Comparison of ENCODE assay signal across 8 cellular contexts in genomic region chr1:231335663-231336602, GRCh38. TPM values are rescaled to one million over a fixed set of nuclear protein-coding genes. Genes with fewer than 3 reads are reported as not detected.
A peak's percentile ranks its signal among the peaks of the same experiment; 100 is the strongest.
DNase-seq lines count a peak whose midpoint lies in the region; ATAC-seq and TF ChIP-seq lines count a peak whose summit lies in the region.

No MANE protein-coding gene starts in this region.

- ATAC-seq in GM23338: no peak
- no peak for ATAC-seq in GM18870 (IDR thresholded peaks at IDR 0.05; ENCODE audit: unreplicated experiment)

- peaks cover 74% of the 10 kb centered on the region for H3K79me2 ChIP-seq in GM23338 (replicated peaks; ENCODE audit: insufficient read depth)

- DNase-seq in GM23338 (ENCODE audit: low spot score) (no peak), RWPE1 (ENCODE audit: low spot score) (no peak), fibroblast of pulmonary artery (ENCODE audit: low read depth) (no peak), skeletal muscle cell (ENCODE audit: low read depth) (no peak), T-helper 9 cell (no peak), NCI-H1048 (lab: John Stamatoyannopoulos, UW) (no peak), KG1 (lab: John Stamatoyannopoulos, UW) (no peak)

- H3K27me3 ChIP-seq in GM23338 (ENCODE audit: insufficient read depth): no peaks in the 10 kb centered on the region

- CTCF ChIA-PET in RWPE1 (lab: Yijun Ruan, JAX): interaction anchor here (0.6 kb wide), 1 partner anchor 816 kb away, joined by 3 read pairs; no protein-coding TSS in a partner anchor

- H3K27ac Mint-ChIP-seq in GM23338: no peak overlapping the region

- no peaks in the 10 kb centered on the region; the same call in 1 of the 2 replicates for H3K36me3 ChIP-seq in GM23338 (ENCODE audit: insufficient read depth)

- H3K9me2 ChIP-seq in GM23338 (ENCODE audit: insufficient read depth): no peaks in the 10 kb centered on the region

- peak overlapping the region; percentile 98 for H3K4me3 Mint-ChIP-seq in GM23338

- H3K27me3 Mint-ChIP-seq in GM23338 (ENCODE audit: insufficient read depth, low read depth, poor library complexity): peaks cover 16% of the 10 kb centered on the region

- H4K20me1 ChIP-seq in GM23338 (replicated peaks; ENCODE audit: insufficient read depth): peaks cover 8% of the 10 kb centered on the region; the same call in 1 of the 2 replicates

- H3K4me1 Mint-ChIP-seq in GM23338: peaks cover 34% of the 10 kb centered on the region

- POLR2A ChIA-PET in RWPE1 (lab: Yijun Ruan, JAX; ENCODE audit: low non-redundant PET): no interaction called here

- peaks cover 25% of the 10 kb centered on the region for H3K36me3 Mint-ChIP-seq in GM23338 (ENCODE audit: low read depth)

- H3K27ac ChIP-seq in GM23338 (ENCODE audit: low read depth) (no peak overlapping the region), RWPE1 (0 out of 2 replicates have a peak overlapping the region, but pooled peaks have one; percentile 98)

- H2AFZ ChIP-seq in GM23338: no peak overlapping the region

- H3K4me3 ChIP-seq in GM23338 (peak overlapping the region; percentile 90), fibroblast of pulmonary artery (replicated peaks; ENCODE audit: low read depth, low read length) (peak overlapping the region; percentile 100), skeletal muscle cell (ENCODE audit: low read depth, low read length) (peak overlapping the region; percentile 98)

- no peaks in the 10 kb centered on the region for H3F3A ChIP-seq in GM23338 (replicated peaks; ENCODE audit: low read depth)

- H3K9me3 Mint-ChIP-seq in GM23338: peaks cover 2% of the 10 kb centered on the region; the same call in 1 of the 3 replicates

- peak overlapping the region; percentile 86 for H3K4me2 ChIP-seq in GM23338

- no peak for TF ChIP-seq CTCF in GM23338 (conservative IDR thresholded peaks at IDR 0.05; ENCODE audit: low read depth in 2 of 2)
- no peak for TF ChIP-seq CTCF in RWPE1 (conservative IDR thresholded peaks at IDR 0.05; ENCODE audit: low read depth)
- no peak for TF ChIP-seq CTCF in fibroblast of pulmonary artery (IDR thresholded peaks at IDR 0.05; ENCODE audit: low read length, missing control alignments)

- peaks cover 35% of the 10 kb centered on the region for H3K4me1 ChIP-seq in GM23338 (ENCODE audit: insufficient read depth)

TF ChIP-seq in GM23338, 12 proteins besides CTCF, POLR2A, EP300 and RAD21:
- no peak for TF ChIP-seq JUNB (IDR thresholded peaks at IDR 0.05; ENCODE audit: unreplicated experiment)
- no peak for TF ChIP-seq EZH2phosphoT487 (IDR thresholded peaks at IDR 0.05; ENCODE audit: unreplicated experiment)
- TF ChIP-seq NANOG (IDR thresholded peaks at IDR 0.05; ENCODE audit: borderline replicate concordance): no peak
- TF ChIP-seq ZNF462 (CRISPR knock-in tag; IDR thresholded peaks at IDR 0.05): no peak
- TF ChIP-seq ETS1 (IDR thresholded peaks at IDR 0.05): no peak
- TF ChIP-seq CREB1 (CRISPR knock-in tag; IDR thresholded peaks at IDR 0.05; ENCODE audit: low read depth): no peak
- no peak for TF ChIP-seq EZH2 (IDR thresholded peaks at IDR 0.05; ENCODE audit: low read depth, unreplicated experiment)
- TF ChIP-seq POLR2AphosphoS5 (IDR thresholded peaks at IDR 0.05; ENCODE audit: low read depth): no peak
- TF ChIP-seq ZNF114 (CRISPR knock-in tag; IDR thresholded peaks at IDR 0.05): no peak
- TF ChIP-seq ZNF331 (CRISPR knock-in tag; IDR thresholded peaks at IDR 0.05; ENCODE audit: low read depth): no peak

RNA-seq across cellular contexts. Expression of gene EXOC8, which starts 1.7 kb away (rescaled TPM):
- 14.4 and 16.5 TPM in 2 replicates for total RNA-seq in GM23338 (2014; rRNA removed; shearing (Covaris generic))
- polyA plus RNA-seq in GM23338 (2016; fragmentation: Nextera tagmentation; extraction: Ambion mirVana): 2.3 TPM in 2 replicates

RNA-seq across cellular contexts. Expression of gene SPRTN, which starts 2.2 kb away (rescaled TPM):
- 15.7 and 25.0 TPM in 2 replicates for total RNA-seq in GM23338 (2014; rRNA removed; shearing (Covaris generic))
- polyA plus RNA-seq in GM23338 (2016; fragmentation: Nextera tagmentation; extraction: Ambion mirVana): 8.7 and 9.1 TPM in 2 replicates
